20 cellular contexts compared by ENCODE assay signal in genomic region chr11:1230456-1231395, GRCh38. TPM values are rescaled to one million over a fixed set of nuclear protein-coding genes. Genes with fewer than 3 reads are reported as not detected.
DNase-seq lines count a peak whose midpoint lies in the region; ATAC-seq, FAIRE-seq and TF ChIP-seq lines count a peak whose summit lies in the region.
"Had no signal": no experiment of that assay in that cellular context is flagged by ENCODE, and none has a peak within 500 bp of the region (broad histone marks: within the 10 kb centered on the region; RNA-seq: fewer than 3 reads in every experiment).

No MANE protein-coding gene starts in this region.

- H3K36me3 ChIP-seq in psoas muscle (ENCODE audit: insufficient read depth in 1 of 2, low read depth in 1 of 2), result no peaks in the 10 kb centered on the region
- H3K36me3 ChIP-seq: cardiac muscle cell, tibial artery had no signal

- no peaks in the 10 kb centered on the region for H3K9me3 ChIP-seq in psoas muscle
- H3K9me3 ChIP-seq: tibial artery had no signal

- peaks cover 0 to 49% (median 9%) of the 10 kb centered on the region in 3 donors for H3K27me3 ChIP-seq in psoas muscle (ENCODE audit: insufficient read depth in 3 of 3, low read length in 2 of 3)
- H3K27me3 ChIP-seq: cardiac muscle cell had no signal

- DNase-seq in DMS 273 (lab: John Stamatoyannopoulos, UW; ENCODE audit: unreplicated experiment) (peak; percentile 17), DMS 273 treated with DMSO at 0.1 percent for 48 hours (lab: John Stamatoyannopoulos, UW) (no peak), LNCaP clone FGC (ENCODE audit: low read depth) (no peak), left cardiac atrium (peak; percentile 23), psoas muscle (peak; percentile 15 to 48), DMS114 treated with DMSO at 0.1 percent for 48 hours (lab: John Stamatoyannopoulos, UW; ENCODE audit: unreplicated experiment) (no peak), HTR-8/SVneo (ENCODE audit: insufficient read length, low spot score) (no peak), NCI-H146 treated with DMSO at 0.1 percent for 48 hours (lab: John Stamatoyannopoulos, UW; ENCODE audit: unreplicated experiment) (no peak)
- DNase-seq: activated CD4-positive, alpha-beta T cell treated with anti-CD3 and anti-CD28 coated beads, Interleukin-2, amount 50 U/mL, for 1 hour; activated naive CD8-positive, alpha-beta T cell treated with anti-CD3 and anti-CD28 coated beads, Interleukin-2, amount 10 ng/mL, durations not matched to agents 7 days and 5 days; NCI-H1048; NCI-H2227 treated with DMSO at 0.1 percent for 48 hours; SIG-M5 had no signal

- ATAC-seq in left cardiac atrium, result no peak
- no peak for ATAC-seq in psoas muscle

- H3K27ac ChIP-seq in psoas muscle, result no peak overlapping the region
- H3K27ac ChIP-seq: cardiac muscle cell, tibial artery had no signal

- WGBS in psoas muscle, 3 donors, result 68 to 70% (median 70%) methylated on average over 37 to 45 of the region's 45 CpGs

- TF ChIP-seq CTCF in LNCaP clone FGC (IDR thresholded peaks at IDR 0.05; ENCODE audit: control insufficient read depth, extremely low read depth, insufficient read depth) (0 out of 2 replicates have a peak, but pooled peaks have one; percentile 19), psoas muscle (IDR thresholded peaks at IDR 0.05) (no peak)

- H3K4me1 ChIP-seq in psoas muscle, result no peaks in the 10 kb centered on the region
- H3K4me1 ChIP-seq: tibial artery had no signal

- intact Hi-C loops in left cardiac atrium (cut with DNase I), result no loop called here
- intact Hi-C loops in psoas muscle (cut with DNase I), result no loop called here

- no peak for FAIRE-seq in HTR-8/SVneo (lab: Jason Lieb, UNC)
- FAIRE-seq: H54 had no signal

- H3K4me3 ChIP-seq in LNCaP clone FGC (ENCODE audit: low read depth, low read length) (no peak overlapping the region), psoas muscle (no peak overlapping the region)
- H3K4me3 ChIP-seq: cardiac muscle cell, tibial artery had no signal

RNA-seq across cellular contexts. Expression of gene MUC5B, which starts 7.9 kb away (rescaled TPM):
- total RNA-seq in left cardiac atrium, result not detected
- total RNA-seq in psoas muscle, result under 1 TPM in 3 of 4 donors, not detected in 1; 0.02 to 0.41 (median 0.20) TPM
- under 1 TPM in 1 of 3 donors, not detected in 2; under 0.01 TPM for polyA plus RNA-seq in psoas muscle
- total RNA-seq: A172; activated naive CD8-positive, alpha-beta T cell treated with anti-CD3 and anti-CD28 coated beads, Interleukin-2, amount 10 ng/mL, durations not matched to agents 7 days and 5 days; cardiac muscle cell; CD4-positive, alpha-beta T cell; lung microvascular endothelial cell had no signal
- polyA plus RNA-seq: cardiac muscle cell, IgD-negative memory B cell had no signal

Comparison
In these comparisons a context has a peak if more than half of its experiments do, and no peak if none do; other contexts are left out.
1. DNase-seq: peak in DMS 273 (single experiment), left cardiac atrium (single experiment) and psoas muscle (2 of 2); none in DMS 273 treated with DMSO at 0.1 percent for 48 hours (single experiment), LNCaP clone FGC (single experiment), DMS114 treated with DMSO at 0.1 percent for 48 hours (single experiment), HTR-8/SVneo (single experiment) and NCI-H146 treated with DMSO at 0.1 percent for 48 hours (single experiment).